ENCODE assay signal across 12 cellular contexts in genomic region chr1:8083739-8084484, GRCh38. TPM values are rescaled to one million over a fixed set of nuclear protein-coding genes. Genes with fewer than 3 reads are reported as not detected.
A peak's percentile ranks its signal among the peaks of the same experiment; 100 is the strongest.
DNase-seq lines count a peak whose midpoint lies in the region; ATAC-seq, FAIRE-seq and TF ChIP-seq lines count a peak whose summit lies in the region.
"Had no signal": no experiment of that assay in that cellular context is flagged by ENCODE, and none has a peak within 500 bp of the region (broad histone marks: within the 10 kb centered on the region; RNA-seq: fewer than 3 reads in every experiment).

No MANE protein-coding gene starts in this region.

- FAIRE-seq in astrocyte (lab: Jason Lieb, UNC), result no peak
- FAIRE-seq in keratinocyte (lab: Jason Lieb, UNC), result no peak

- H3K9me3 Mint-ChIP-seq in astrocyte (ENCODE audit: unreplicated experiment), result no peaks in the 10 kb centered on the region

- peak overlapping the region; percentile 53 for H3K9ac ChIP-seq in HCT116 (ENCODE audit: low read length)
- peak overlapping the region; percentile 42 for H3K9ac ChIP-seq in astrocyte (ENCODE audit: low read length)
- no peak overlapping the region for H3K9ac ChIP-seq in keratinocyte (ENCODE audit: control insufficient read depth, extremely low read depth, insufficient read depth, low read length)

- no peaks in the 10 kb centered on the region for H3K9me2 ChIP-seq in HCT116 (ENCODE audit: insufficient read depth)

- DNase-seq in HCT116 (ENCODE audit: low read depth, low spot score), result no peak
- peak; percentile 64 for DNase-seq in astrocyte (ENCODE audit: low read depth)
- no peak for DNase-seq in keratinocyte (ENCODE audit: low read depth, low spot score)
- DNase-seq in skeletal muscle cell (ENCODE audit: low read depth), result peak; percentile 78
- DNase-seq in dorsolateral prefrontal cortex, result no peak
- no peak for DNase-seq in midbrain (lab: John Stamatoyannopoulos, UW)
- DNase-seq: DMS153, Kasumi-1 had no signal

- peaks cover 4% of the 10 kb centered on the region for H3K36me3 Mint-ChIP-seq in astrocyte (ENCODE audit: low read depth, unreplicated experiment)
- H3K36me3 Mint-ChIP-seq: activated naive CD8-positive, alpha-beta T cell had no signal

- H3K4me3 ChIP-seq in HCT116 (replicated peaks in 1 of 2; ENCODE audit: low read depth in 1 of 2, low read length in 2 of 2), result no peak overlapping the region
- H3K4me3 ChIP-seq in astrocyte (ENCODE audit: insufficient read depth, low read depth, low read length), result no peak overlapping the region
- H3K4me3 ChIP-seq in keratinocyte (ENCODE audit: control insufficient read depth in 2 of 3, extremely low read depth in 1 of 3, insufficient read depth in 2 of 3, low read depth in 1 of 3, low read length in 3 of 3), result no peak overlapping the region
- H3K4me3 ChIP-seq in skeletal muscle cell (ENCODE audit: low read depth, low read length), result no peak overlapping the region
- no peak overlapping the region for H3K4me3 ChIP-seq in dorsolateral prefrontal cortex

- no peaks in the 10 kb centered on the region for H3K27me3 Mint-ChIP-seq in astrocyte (ENCODE audit: low read depth, unreplicated experiment)
- H3K27me3 Mint-ChIP-seq: activated naive CD8-positive, alpha-beta T cell had no signal

- H3K4me1 ChIP-seq in HCT116 (ENCODE audit: control insufficient read depth in 1 of 2, insufficient read depth in 2 of 2, low read length in 2 of 2) (peaks cover 88 to 99% of the 10 kb centered on the region in 2 experiments), astrocyte (ENCODE audit: insufficient read depth, low read length) (peaks cover 18% of the 10 kb centered on the region), keratinocyte (ENCODE audit: control insufficient read depth, extremely low read depth, insufficient read depth, low read length) (peaks cover 18% of the 10 kb centered on the region)

- BruUV-seq in HCT116 (replicated peaks; lab: Mats Ljungman, UMichigan), result no TSS peak

- no peaks in the 10 kb centered on the region for H4K20me1 ChIP-seq in HCT116 (ENCODE audit: insufficient read depth)
- H4K20me1 ChIP-seq in astrocyte (ENCODE audit: insufficient read depth, low read length), result no peaks in the 10 kb centered on the region
- no peaks in the 10 kb centered on the region for H4K20me1 ChIP-seq in keratinocyte (ENCODE audit: control insufficient read depth, extremely low read depth, insufficient read depth, low read length)

- ATAC-seq in HCT116 (no peak), GM21515 (IDR thresholded peaks at IDR 0.05; ENCODE audit: unreplicated experiment) (no peak), GM18858 (IDR thresholded peaks at IDR 0.05; ENCODE audit: unreplicated experiment) (no peak)
- ATAC-seq: activated CD4-positive, CD25-positive, alpha-beta regulatory T cell treated with anti-CD3 and anti-CD28 coated beads, Interleukin-2, amount 50 U/mL, for 24 hours had no signal

- RAD21 ChIA-PET in HCT116 (lab: Charles Lee; ENCODE audit: low non-redundant PET in 1 of 2, low total read pairs in 2 of 2, uncharacterized antibody in 2 of 2, unreplicated experiment in 2 of 2), result interaction anchor here (0.8 kb wide), 2 partner anchors 114 to 265 kb away, joined by 3 to 6 read pairs; no protein-coding TSS in a partner anchor

- TF ChIP-seq CTCF in HCT116 (IDR thresholded peaks at IDR 0.05 in 2 of 3, conservative IDR thresholded peaks at IDR 0.05 in 1 of 3; ENCODE audit: borderline replicate concordance in 1 of 3, insufficient read depth in 1 of 3, low read depth in 2 of 3, low read length in 2 of 3) (no peak), astrocyte (IDR thresholded peaks at IDR 0.05; ENCODE audit: insufficient read depth, low read depth, low read length) (no peak), keratinocyte (optimal IDR thresholded peaks at IDR 0.05 in 1 of 3, IDR thresholded peaks at IDR 0.05 in 1 of 3, conservative IDR thresholded peaks at IDR 0.05 in 1 of 3; ENCODE audit: extremely low read depth in 1 of 3, insufficient read depth in 2 of 3, low read length in 3 of 3) (no peak), dorsolateral prefrontal cortex (IDR thresholded peaks at IDR 0.05 in 54 of 56, conservative IDR thresholded peaks at IDR 0.05 in 2 of 56; ENCODE audit: low read depth in 1 of 56, partially characterized antibody in 56 of 56) (no peak)

- POLR2A ChIA-PET in HCT116 (lab: Charles Lee), result interaction anchor here (1.0 to 5.4 kb wide), 21 partner anchors 8 to 120 kb away, joined by 3 to 38 read pairs (median 5); no protein-coding TSS in a partner anchor

- no peaks in the 10 kb centered on the region for H3K36me3 ChIP-seq in HCT116 (ENCODE audit: control insufficient read depth in 1 of 2, insufficient read depth in 2 of 2, low read length in 2 of 2)
- H3K36me3 ChIP-seq in astrocyte (ENCODE audit: insufficient read depth, low read length), result no peaks in the 10 kb centered on the region
- H3K36me3 ChIP-seq in keratinocyte (ENCODE audit: control insufficient read depth in 2 of 2, extremely low read depth in 1 of 2, insufficient read depth in 2 of 2, low read length in 2 of 2), result no peaks in the 10 kb centered on the region

- no peak overlapping the region for H2AFZ ChIP-seq in HCT116 (ENCODE audit: low read depth, low read length, poor library complexity, severe bottlenecking)
- H2AFZ ChIP-seq in astrocyte (ENCODE audit: low read depth, low read length), result peak overlapping the region; percentile 7
- H2AFZ ChIP-seq in keratinocyte (ENCODE audit: control insufficient read depth, low read length), result peak overlapping the region; percentile 36

- H3K4me1 Mint-ChIP-seq in astrocyte (ENCODE audit: low read depth, unreplicated experiment), result peaks cover 17% of the 10 kb centered on the region

- H3K9me3 ChIP-seq in HCT116 (ENCODE audit: control insufficient read depth in 1 of 2, insufficient read depth in 1 of 2, low read depth in 1 of 2, low read length in 2 of 2), result no peaks in the 10 kb centered on the region
- H3K9me3 ChIP-seq in astrocyte (ENCODE audit: insufficient read depth, low read depth, low read length), result no peaks in the 10 kb centered on the region
- H3K9me3 ChIP-seq in keratinocyte (ENCODE audit: control insufficient read depth, low read depth, low read length), result no peaks in the 10 kb centered on the region

- H3K27me3 ChIP-seq in HCT116 (ENCODE audit: insufficient read depth, low read length) (no peaks in the 10 kb centered on the region), astrocyte (ENCODE audit: insufficient read depth, low read length) (no peaks in the 10 kb centered on the region), keratinocyte (ENCODE audit: control insufficient read depth, extremely low read depth, insufficient read depth, low read length) (no peaks in the 10 kb centered on the region), dorsolateral prefrontal cortex (no peaks in the 10 kb centered on the region)

- TF ChIP-seq RAD21 in HCT116 (IDR thresholded peaks at IDR 0.05; ENCODE audit: low read depth), result no peak

- no peak for TF ChIP-seq POLR2A in HCT116 (IDR thresholded peaks at IDR 0.05; ENCODE audit: borderline replicate concordance, extremely low read depth, insufficient read depth, insufficient read length)

- intact Hi-C loops in HCT116 (cut with micrococcal nuclease), result no loop called here
- intact Hi-C loops in dorsolateral prefrontal cortex (cut with DNase I), result no loop called here

- no peaks in the 10 kb centered on the region for H3K9me1 ChIP-seq in keratinocyte (ENCODE audit: control insufficient read depth, extremely low read depth, insufficient read depth, low read length)

- CTCF ChIA-PET in HCT116 (lab: Charles Lee), result interaction anchor here (1.2 to 1.5 kb wide), 2 partner anchors 82 to 230 kb away, joined by 5 read pairs; no protein-coding TSS in a partner anchor

- H3K79me2 ChIP-seq in HCT116 (ENCODE audit: insufficient read depth, low read length) (no peaks in the 10 kb centered on the region), astrocyte (ENCODE audit: insufficient read depth, low read length) (no peaks in the 10 kb centered on the region), keratinocyte (ENCODE audit: control insufficient read depth, insufficient read depth, low read length) (no peaks in the 10 kb centered on the region)

- peak overlapping the region; percentile 8 for H3K27ac Mint-ChIP-seq in astrocyte (ENCODE audit: unreplicated experiment)
- H3K27ac Mint-ChIP-seq: activated naive CD8-positive, alpha-beta T cell had no signal

- H3K4me2 ChIP-seq in HCT116 (ENCODE audit: low read length), result peak overlapping the region; percentile 54
- peak overlapping the region; percentile 28 for H3K4me2 ChIP-seq in astrocyte (ENCODE audit: low read length)
- no peak overlapping the region for H3K4me2 ChIP-seq in keratinocyte (ENCODE audit: control insufficient read depth, extremely low read depth, insufficient read depth, low read depth, low read length)

- dilution Hi-C loops in keratinocyte (cut with MboI; ENCODE audit: extremely low pct_ligation_motif_present, low sequenced_read_pairs), result no loop called here

- H3K27ac ChIP-seq in HCT116 (ENCODE audit: low read depth, low read length) (peak overlapping the region; percentile 97), astrocyte (ENCODE audit: low read depth, low read length) (peak overlapping the region; percentile 48), keratinocyte (ENCODE audit: control insufficient read depth, insufficient read depth, low read length) (no peak overlapping the region), dorsolateral prefrontal cortex (no peak overlapping the region)

- H3K4me3 Mint-ChIP-seq in astrocyte (ENCODE audit: unreplicated experiment), result no peak overlapping the region
- H3K4me3 Mint-ChIP-seq: activated naive CD8-positive, alpha-beta T cell had no signal

TF ChIP-seq in HCT116, 20 proteins besides CTCF, POLR2A, EP300 and RAD21:
- TF ChIP-seq TCF7L2 (IDR thresholded peaks at IDR 0.05; ENCODE audit: borderline replicate concordance, extremely low read depth, insufficient read depth, insufficient read length), result no peak
- no peak for TF ChIP-seq EZH2 (IDR thresholded peaks at IDR 0.05)
- TF ChIP-seq SIN3A (IDR thresholded peaks at IDR 0.05; ENCODE audit: low read depth), result no peak
- no peak for TF ChIP-seq SP1 (IDR thresholded peaks at IDR 0.05; ENCODE audit: low read depth)

RNA-seq across cellular contexts. Expression of gene ERRFI1, which starts 57.8 kb away (rescaled TPM):
- total RNA-seq in HCT116 (2021; ENCODE audit: unreplicated experiment) (777 TPM), astrocyte (81.5 and 119 TPM in 2 replicates), dorsolateral prefrontal cortex (10 to 100 TPM; 24.9 to 58.2 (median 34.7) TPM)
- polyA plus RNA-seq in HCT116 (2012), result 536 and 725 TPM in 2 replicates
- 75.7 to 130 TPM (median 97.0 TPM) in 3 replicates for polyA plus RNA-seq in keratinocyte
- polyA plus RNA-seq in keratinocyte (2011; ENCODE audit: low read depth), result 39.7 TPM
- 58.1 and 97.0 TPM in 2 replicates for polyA plus RNA-seq in keratinocyte (2011; cell fraction: cytosol; rRNA removed)
- 132 and 155 TPM in 2 replicates for polyA plus RNA-seq in keratinocyte (2011; cell fraction: nucleus; rRNA removed)
- 42.8 and 92.9 TPM in 2 replicates for polyA plus RNA-seq in keratinocyte (2012; ENCODE audit: low replicate concordance)
- 17.4 to 68.3 TPM (median 50.7 TPM) in 3 replicates for polyA minus RNA-seq in keratinocyte
- 31.5 TPM for polyA minus RNA-seq in keratinocyte (2011; cell fraction: cytosol; rRNA and poly(A)+ RNA removed)
- polyA minus RNA-seq in keratinocyte (2011; cell fraction: nucleus; rRNA and poly(A)+ RNA removed), result 40.3 and 72.9 TPM in 2 replicates

Comparison
In these comparisons a context has a peak if more than half of its experiments do, and no peak if none do; other contexts are left out.
1. DNase-seq: peak in astrocyte (single experiment) and skeletal muscle cell (single experiment); none in HCT116 (single experiment), keratinocyte (single experiment), dorsolateral prefrontal cortex (0 of 10) and midbrain (single experiment).
2. H3K27ac ChIP-seq: peak in HCT116 (single experiment) and astrocyte (single experiment); none in keratinocyte (single experiment) and dorsolateral prefrontal cortex (0 of 59).